In genomic region chr15:40826123-40827075, GRCh38 we compare ENCODE assay signal across 1 cellular context.
A peak's percentile ranks its signal among the peaks of the same experiment; 100 is the strongest.
TF ChIP-seq lines count a peak whose summit lies in the region.

No MANE protein-coding gene starts in this region.

TF ChIP-seq in K562, 482 proteins besides CTCF, POLR2A, EP300 and RAD21 (continued from another document):
- TF ChIP-seq, protein P1, sequence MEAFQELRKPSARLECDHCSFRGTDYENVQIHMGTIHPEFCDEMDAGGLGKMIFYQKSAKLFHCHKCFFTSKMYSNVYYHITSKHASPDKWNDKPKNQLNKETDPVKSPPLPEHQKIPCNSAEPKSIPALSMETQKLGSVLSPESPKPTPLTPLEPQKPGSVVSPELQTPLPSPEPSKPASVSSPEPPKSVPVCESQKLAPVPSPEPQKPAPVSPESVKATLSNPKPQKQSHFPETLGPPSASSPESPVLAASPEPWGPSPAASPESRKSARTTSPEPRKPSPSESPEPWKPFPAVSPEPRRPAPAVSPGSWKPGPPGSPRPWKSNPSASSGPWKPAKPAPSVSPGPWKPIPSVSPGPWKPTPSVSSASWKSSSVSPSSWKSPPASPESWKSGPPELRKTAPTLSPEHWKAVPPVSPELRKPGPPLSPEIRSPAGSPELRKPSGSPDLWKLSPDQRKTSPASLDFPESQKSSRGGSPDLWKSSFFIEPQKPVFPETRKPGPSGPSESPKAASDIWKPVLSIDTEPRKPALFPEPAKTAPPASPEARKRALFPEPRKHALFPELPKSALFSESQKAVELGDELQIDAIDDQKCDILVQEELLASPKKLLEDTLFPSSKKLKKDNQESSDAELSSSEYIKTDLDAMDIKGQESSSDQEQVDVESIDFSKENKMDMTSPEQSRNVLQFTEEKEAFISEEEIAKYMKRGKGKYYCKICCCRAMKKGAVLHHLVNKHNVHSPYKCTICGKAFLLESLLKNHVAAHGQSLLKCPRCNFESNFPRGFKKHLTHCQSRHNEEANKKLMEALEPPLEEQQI (IDR thresholded peaks at IDR 0.05), result peak; percentile 86; the same call in 1 of the 2 replicates
- no peak for TF ChIP-seq FOXO4 (CRISPR knock-in tag; IDR thresholded peaks at IDR 0.05)
- peak; percentile 76 for TF ChIP-seq ZNF589 (CRISPR knock-in tag; IDR thresholded peaks at IDR 0.05; ENCODE audit: low read depth)
- no peak for TF ChIP-seq RBM14 (IDR thresholded peaks at IDR 0.05; ENCODE audit: borderline replicate concordance, insufficient read depth, low read depth, low read length)
- TF ChIP-seq LEF1 (IDR thresholded peaks at IDR 0.05), result peak; percentile 97; the same call in 1 of the 2 replicates
- TF ChIP-seq HNRNPL (IDR thresholded peaks at IDR 0.05; ENCODE audit: low read depth, low read length), result no peak
- no peak for TF ChIP-seq ZNF133 (CRISPR knock-in tag; IDR thresholded peaks at IDR 0.05)
- TF ChIP-seq NONO (IDR thresholded peaks at IDR 0.05; ENCODE audit: low read depth in 2 of 2, low read length in 1 of 2), result peak in 1 of 2 experiments; percentile 51; a peak in 1 of 4 replicates
- 0 out of 2 replicates have a peak, but pooled peaks have one; percentile 30 for TF ChIP-seq ZBTB17 (CRISPR knock-in tag; IDR thresholded peaks at IDR 0.05)
- peak; percentile 88 for TF ChIP-seq ZNF766 (CRISPR knock-in tag; conservative IDR thresholded peaks at IDR 0.05)
- TF ChIP-seq HDAC6 (IDR thresholded peaks at IDR 0.05; ENCODE audit: low read depth, low read length), result no peak
- TF ChIP-seq MYC (IDR thresholded peaks at IDR 0.05; ENCODE audit: low read depth, low read length), result peak; percentile 39; the same call in 1 of the 2 replicates
- TF ChIP-seq MYC (CRISPR knock-in tag; IDR thresholded peaks at IDR 0.05; ENCODE audit: borderline replicate concordance, low read depth), result no peak
- peak; percentile 81; the same call in 1 of the 2 replicates for TF ChIP-seq NBN (IDR thresholded peaks at IDR 0.05; ENCODE audit: low read depth)
- no peak for TF ChIP-seq NFRKB (IDR thresholded peaks at IDR 0.05; ENCODE audit: low read depth)
- TF ChIP-seq TEAD4 (IDR thresholded peaks at IDR 0.05; ENCODE audit: low read length), result peak; percentile 98
- TF ChIP-seq TEAD4 (CRISPR knock-in tag; IDR thresholded peaks at IDR 0.05; ENCODE audit: borderline replicate concordance), result no peak
- peak; percentile 67 to 94 for TF ChIP-seq RCOR1 (IDR thresholded peaks at IDR 0.05; ENCODE audit: borderline replicate concordance in 1 of 2, low read depth in 2 of 2, low read length in 2 of 2)
- peak; percentile 84 for TF ChIP-seq NFIC (IDR thresholded peaks at IDR 0.05)
- TF ChIP-seq GABPB1 (CRISPR knock-in tag; IDR thresholded peaks at IDR 0.05), result peak; percentile 49; the same call in 1 of the 2 replicates
- no peak for TF ChIP-seq CREBBP (IDR thresholded peaks at IDR 0.05; ENCODE audit: low read depth, low read length)
- no peak for TF ChIP-seq MBD1 (CRISPR knock-in tag; IDR thresholded peaks at IDR 0.05)
- TF ChIP-seq HINFP (tag; conservative IDR thresholded peaks at IDR 0.05; ENCODE audit: low read depth), result no peak
- peak; percentile 94 for TF ChIP-seq PML (IDR thresholded peaks at IDR 0.05; ENCODE audit: low read length)
- TF ChIP-seq STAT5A (IDR thresholded peaks at IDR 0.05; ENCODE audit: borderline replicate concordance, low read length), result peak; percentile 84
- TF ChIP-seq, protein P2, sequence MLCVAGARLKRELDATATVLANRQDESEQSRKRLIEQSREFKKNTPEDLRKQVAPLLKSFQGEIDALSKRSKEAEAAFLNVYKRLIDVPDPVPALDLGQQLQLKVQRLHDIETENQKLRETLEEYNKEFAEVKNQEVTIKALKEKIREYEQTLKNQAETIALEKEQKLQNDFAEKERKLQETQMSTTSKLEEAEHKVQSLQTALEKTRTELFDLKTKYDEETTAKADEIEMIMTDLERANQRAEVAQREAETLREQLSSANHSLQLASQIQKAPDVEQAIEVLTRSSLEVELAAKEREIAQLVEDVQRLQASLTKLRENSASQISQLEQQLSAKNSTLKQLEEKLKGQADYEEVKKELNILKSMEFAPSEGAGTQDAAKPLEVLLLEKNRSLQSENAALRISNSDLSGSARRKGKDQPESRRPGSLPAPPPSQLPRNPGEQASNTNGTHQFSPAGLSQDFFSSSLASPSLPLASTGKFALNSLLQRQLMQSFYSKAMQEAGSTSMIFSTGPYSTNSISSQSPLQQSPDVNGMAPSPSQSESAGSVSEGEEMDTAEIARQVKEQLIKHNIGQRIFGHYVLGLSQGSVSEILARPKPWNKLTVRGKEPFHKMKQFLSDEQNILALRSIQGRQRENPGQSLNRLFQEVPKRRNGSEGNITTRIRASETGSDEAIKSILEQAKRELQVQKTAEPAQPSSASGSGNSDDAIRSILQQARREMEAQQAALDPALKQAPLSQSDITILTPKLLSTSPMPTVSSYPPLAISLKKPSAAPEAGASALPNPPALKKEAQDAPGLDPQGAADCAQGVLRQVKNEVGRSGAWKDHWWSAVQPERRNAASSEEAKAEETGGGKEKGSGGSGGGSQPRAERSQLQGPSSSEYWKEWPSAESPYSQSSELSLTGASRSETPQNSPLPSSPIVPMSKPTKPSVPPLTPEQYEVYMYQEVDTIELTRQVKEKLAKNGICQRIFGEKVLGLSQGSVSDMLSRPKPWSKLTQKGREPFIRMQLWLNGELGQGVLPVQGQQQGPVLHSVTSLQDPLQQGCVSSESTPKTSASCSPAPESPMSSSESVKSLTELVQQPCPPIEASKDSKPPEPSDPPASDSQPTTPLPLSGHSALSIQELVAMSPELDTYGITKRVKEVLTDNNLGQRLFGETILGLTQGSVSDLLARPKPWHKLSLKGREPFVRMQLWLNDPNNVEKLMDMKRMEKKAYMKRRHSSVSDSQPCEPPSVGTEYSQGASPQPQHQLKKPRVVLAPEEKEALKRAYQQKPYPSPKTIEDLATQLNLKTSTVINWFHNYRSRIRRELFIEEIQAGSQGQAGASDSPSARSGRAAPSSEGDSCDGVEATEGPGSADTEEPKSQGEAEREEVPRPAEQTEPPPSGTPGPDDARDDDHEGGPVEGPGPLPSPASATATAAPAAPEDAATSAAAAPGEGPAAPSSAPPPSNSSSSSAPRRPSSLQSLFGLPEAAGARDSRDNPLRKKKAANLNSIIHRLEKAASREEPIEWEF (CRISPR knock-in tag; IDR thresholded peaks at IDR 0.05), result no peak
- TF ChIP-seq FOSL1 (tag; conservative IDR thresholded peaks at IDR 0.05), result peak; percentile 97
- TF ChIP-seq TCF3 (CRISPR knock-in tag; IDR thresholded peaks at IDR 0.05), result peak; percentile 98
- peak; percentile 60; the same call in 1 of the 2 replicates for TF ChIP-seq TEAD2 (tag; IDR thresholded peaks at IDR 0.05)
- TF ChIP-seq ATF7 (IDR thresholded peaks at IDR 0.05), result peak; percentile 73
- TF ChIP-seq IRF9 (tag; IDR thresholded peaks at IDR 0.05), result no peak
- TF ChIP-seq ARNT (IDR thresholded peaks at IDR 0.05), result peak in 1 of 2 experiments; percentile 86; a peak in 2 of 4 replicates
- peak in 1 of 2 experiments; percentile 65 for TF ChIP-seq NCOA2 (IDR thresholded peaks at IDR 0.05; ENCODE audit: partially characterized antibody in 2 of 2)
- TF ChIP-seq SMAD3 (CRISPR knock-in tag; conservative IDR thresholded peaks at IDR 0.05), result peak; percentile 53; the same call in 1 of the 2 replicates
- peak in 1 of 2 experiments; percentile 67; a peak in 1 of 4 replicates for TF ChIP-seq ZNF639 (CRISPR knock-in tag; conservative IDR thresholded peaks at IDR 0.05 in 1 of 2, IDR thresholded peaks at IDR 0.05 in 1 of 2)
- TF ChIP-seq SNRNP70 (optimal IDR thresholded peaks at IDR 0.05; ENCODE audit: low read depth, low read length), result no peak
